ENCODE assay signal across 24 cellular contexts in genomic region chr1:192786617-192787016, GRCh38.
"Had no signal": no experiment of that assay in that cellular context is flagged by ENCODE, and none has a peak within 500 bp of the region (broad histone marks: within the 10 kb centered on the region; RNA-seq: fewer than 3 reads in every experiment).

No MANE protein-coding gene starts in this region.

- H3K27ac Mint-ChIP-seq: activated B cell treated with CpG ODN at 0.5 μM for 24 hours; activated naive CD8-positive, alpha-beta T cell treated with anti-CD3 and anti-CD28 coated beads for 36 hours; memory B cell; nephron progenitor cell; T-helper 1 cell treated with Interleukin-12 subunit alpha and Interleukin-12 subunit beta and Interleukin-4 antibody, amounts not matched to agents 30 μg/mL and 1 μg/mL, for 36 hours had no signal

- H3K27ac ChIP-seq: pancreas, psoas muscle, right atrium auricular region had no signal

- H3K36me3 Mint-ChIP-seq: activated naive CD8-positive, alpha-beta T cell treated with anti-CD3 and anti-CD28 coated beads for 36 hours; memory B cell had no signal

- ATAC-seq: activated T-cell treated with anti-CD3 and anti-CD28 coated beads, Interleukin-2, amount 50 U/mL, for 4 hours; left lobe of liver; mucosa of descending colon; pancreas; psoas muscle; stimulated activated naive CD8-positive, alpha-beta T cell treated with anti-CD3 and anti-CD28 coated beads, Interleukin-15, Interleukin-2, amounts not matched to agents 100 U/mL and 50 U/mL, for 24 hours had no signal

- H3K4me1 Mint-ChIP-seq: activated B cell treated with CpG ODN at 0.5 μM for 24 hours; activated naive CD8-positive, alpha-beta T cell treated with anti-CD3 and anti-CD28 coated beads for 36 hours; memory B cell; nephron progenitor cell had no signal

- DNase-seq: activated B cell treated with CpG ODN at 0.5 μM for 24 hours; activated CD4-positive, alpha-beta T cell treated with anti-CD3 and anti-CD28 coated beads for 4 hours; activated CD4-positive, alpha-beta T cell treated with anti-CD3 and anti-CD28 coated beads, Interleukin-2, amount 50 U/mL, for 48 hours; activated CD8-positive, alpha-beta memory T cell treated with anti-CD3 and anti-CD28 coated beads, Interleukin-2, amount 50 U/mL, for 48 hours; activated naive CD4-positive, alpha-beta T cell treated with Interleukin-2 at 50 U/mL for 16 hours; activated naive CD8-positive, alpha-beta T cell treated with anti-CD3 and anti-CD28 coated beads for 36 hours; activated T-cell treated with anti-CD3 and anti-CD28 coated beads, Interleukin-2, amount 50 U/mL, for 4 hours; central memory CD4-positive, alpha-beta T cell; dermis blood vessel endothelial cell; effector CD8-positive, alpha-beta T cell; foreskin melanocyte; hypothalamus; kidney; mucosa of descending colon; nephron progenitor cell; pancreas; psoas muscle; stimulated activated CD4-positive, alpha-beta T cell treated with anti-CD3 and anti-CD28 coated beads, Interleukin-4, amount 100 ng/mL, for 4 hours; stimulated activated naive CD8-positive, alpha-beta T cell treated with anti-CD3 and anti-CD28 coated beads, Interleukin-15, Interleukin-2, amounts not matched to agents 100 U/mL and 50 U/mL, for 24 hours; T1000 had no signal

- H3K4me3 Mint-ChIP-seq: activated B cell treated with CpG ODN at 0.5 μM for 24 hours; activated naive CD8-positive, alpha-beta T cell treated with anti-CD3 and anti-CD28 coated beads for 36 hours; activated T-cell treated with anti-CD3 and anti-CD28 coated beads, Interleukin-2, amount 50 U/mL, for 4 hours; memory B cell; nephron progenitor cell; T-helper 1 cell treated with Interleukin-12 subunit alpha and Interleukin-12 subunit beta and Interleukin-4 antibody, amounts not matched to agents 30 μg/mL and 1 μg/mL, for 36 hours had no signal

- H3K9me3 Mint-ChIP-seq: activated B cell treated with CpG ODN at 0.5 μM for 24 hours; activated naive CD8-positive, alpha-beta T cell treated with anti-CD3 and anti-CD28 coated beads for 36 hours; activated T-cell treated with anti-CD3 and anti-CD28 coated beads, Interleukin-2, amount 50 U/mL, for 4 hours; memory B cell; nephron progenitor cell; T-helper 1 cell treated with Interleukin-12 subunit alpha and Interleukin-12 subunit beta and Interleukin-4 antibody, amounts not matched to agents 30 μg/mL and 1 μg/mL, for 36 hours had no signal

- H3K4me1 ChIP-seq: psoas muscle had no signal

- H3K36me3 ChIP-seq: pancreas, right atrium auricular region had no signal

- H3K4me3 ChIP-seq: mucosa of descending colon, pancreas, psoas muscle, right atrium auricular region had no signal

- H3K9me3 ChIP-seq: mucosa of descending colon, pancreas, psoas muscle, right atrium auricular region had no signal

- H3K27me3 ChIP-seq: pancreas, right atrium auricular region had no signal
